In the genomic region with DNA sequence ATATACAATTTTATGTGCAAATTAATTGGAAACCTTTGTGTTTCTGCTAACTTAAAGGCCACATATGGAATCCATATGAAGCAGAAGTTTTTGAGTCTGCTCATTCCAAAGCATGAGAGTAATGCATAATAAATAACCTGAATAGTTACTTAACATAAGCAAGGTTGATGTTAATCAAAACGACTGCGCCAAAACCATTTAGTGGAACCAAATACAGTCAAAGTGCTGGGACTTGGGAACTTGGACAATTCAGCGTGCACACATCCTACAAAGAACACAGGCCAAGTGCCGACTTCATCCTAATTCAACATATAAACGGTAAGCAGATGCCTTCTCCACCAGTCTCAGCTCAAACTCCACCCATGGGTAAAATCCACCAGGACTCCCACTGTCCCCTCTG, we compare ENCODE assay signal across 17 cellular contexts. TPM values are rescaled to one million over a fixed set of nuclear protein-coding genes. Genes with fewer than 3 reads are reported as not detected.
DNase-seq lines count a peak whose midpoint lies in the region; ATAC-seq and TF ChIP-seq lines count a peak whose summit lies in the region.
"Had no signal": no experiment of that assay in that cellular context is flagged by ENCODE, and none has a peak within 500 bp of the region (broad histone marks: within the 10 kb centered on the region; RNA-seq: fewer than 3 reads in every experiment).

No MANE protein-coding gene starts in this region.

- H2AFZ ChIP-seq in neuronal stem cell (ENCODE audit: low read length) = no peak overlapping the region

- H3K4me1 ChIP-seq in CD8-positive, alpha-beta memory T cell (ENCODE audit: insufficient read depth, low read length) = peaks cover 39% of the 10 kb centered on the region
- H3K4me1 ChIP-seq in neuronal stem cell (ENCODE audit: control insufficient read depth in 2 of 2, insufficient read depth in 1 of 2, low read depth in 1 of 2, low read length in 2 of 2) = peaks cover 0 to 11% of the 10 kb centered on the region in 2 donors

- H3K9me3 ChIP-seq in CD8-positive, alpha-beta memory T cell (ENCODE audit: low read length) = no peaks in the 10 kb centered on the region
- H3K9me3 ChIP-seq in KOPT-K1 (ENCODE audit: insufficient read depth, low read length, poor library complexity, severe bottlenecking) = no peaks in the 10 kb centered on the region
- H3K9me3 ChIP-seq in neuronal stem cell (replicated peaks in 1 of 2; ENCODE audit: control insufficient read depth in 2 of 2, insufficient read depth in 1 of 2, low read depth in 1 of 2, low read length in 2 of 2) = no peaks in the 10 kb centered on the region
- H3K9me3 ChIP-seq: HAP-1 had no signal

- no peaks in the 10 kb centered on the region for H3K36me3 ChIP-seq in CD8-positive, alpha-beta memory T cell (ENCODE audit: insufficient read depth, low read length)
- no peaks in the 10 kb centered on the region for H3K36me3 ChIP-seq in KOPT-K1 (ENCODE audit: insufficient read depth, low read length)
- H3K36me3 ChIP-seq in neuronal stem cell (replicated peaks in 1 of 2; ENCODE audit: control insufficient read depth in 2 of 2, insufficient read depth in 2 of 2, low read length in 2 of 2) = no peaks in the 10 kb centered on the region
- H3K36me3 ChIP-seq: HAP-1 had no signal

- H4K91ac ChIP-seq in neuronal stem cell (ENCODE audit: low read depth, low read length, poor library complexity) = no peak overlapping the region

- H3K9ac ChIP-seq in neuronal stem cell (ENCODE audit: low read depth, low read length, poor library complexity) = no peak overlapping the region

- H3K4me3 Mint-ChIP-seq in CD8-positive, alpha-beta memory T cell = peak overlapping the region in 4 of 7 donors; percentile 7 to 28 (median 16)

- POLR2A ChIA-PET in CD8-positive, alpha-beta memory T cell (lab: Charles Lee) = no interaction called here
- POLR2A ChIA-PET in GM10248 (lab: Yijun Ruan, JAX) = no interaction called here

- no peak overlapping the region for H2BK15ac ChIP-seq in neuronal stem cell (ENCODE audit: low read length)

- H2BK120ac ChIP-seq in neuronal stem cell (ENCODE audit: low read depth, low read length) = no peak overlapping the region

- no peak overlapping the region for H3K4ac ChIP-seq in neuronal stem cell (ENCODE audit: low read length)

- H3K79me1 ChIP-seq in neuronal stem cell (ENCODE audit: low read depth, low read length) = no peaks in the 10 kb centered on the region

- H3K9me3 Mint-ChIP-seq in CD8-positive, alpha-beta memory T cell = no peaks in the 10 kb centered on the region

- no peak for ATAC-seq in HG02981 (IDR thresholded peaks at IDR 0.05; ENCODE audit: unreplicated experiment)
- ATAC-seq: Right ventricle myocardium inferior had no signal

- no CpG with 5 or more reads among the region's 5 CpGs for WGBS in neuronal stem cell (ENCODE audit: extremely low coverage in 2 of 2, insufficient read length in 2 of 2, insufficient replicate concordance in 1 of 2), 2 donors

- CTCF ChIA-PET in CD8-positive, alpha-beta memory T cell (lab: Charles Lee) = interaction anchor here (1.3 to 1.5 kb wide), 2 partner anchors 8 to 17 kb away, joined by 3 to 4 read pairs; a partner anchor contains a TSS
- CTCF ChIA-PET in GM10248 (lab: Yijun Ruan, JAX) = interaction anchor here (0.8 to 1.2 kb wide), 4 partner anchors 13 to 415 kb away, joined by 3 to 4 read pairs (median 3); no protein-coding TSS in a partner anchor

- H3K36me3 Mint-ChIP-seq in CD8-positive, alpha-beta memory T cell = peaks cover 0 to 2% (median 0%) of the 10 kb centered on the region in 3 donors

- no peaks in the 10 kb centered on the region for H3K27me3 Mint-ChIP-seq in CD8-positive, alpha-beta memory T cell

- no peak overlapping the region for H2AK5ac ChIP-seq in neuronal stem cell (ENCODE audit: low read depth, low read length)

- no peak overlapping the region for H3K27ac ChIP-seq in CD8-positive, alpha-beta memory T cell (ENCODE audit: low read depth, low read length)
- peak overlapping the region; percentile 23 for H3K27ac ChIP-seq in KOPT-K1 (ENCODE audit: low read depth, low read length, poor library complexity, severe bottlenecking)
- peak overlapping the region in 45 of 59 donors; percentile 4 to 93 (median 49) for H3K27ac ChIP-seq in dorsolateral prefrontal cortex
- peak overlapping the region; percentile 41 for H3K27ac ChIP-seq in neuronal stem cell (replicated peaks; ENCODE audit: low read length)
- H3K27ac ChIP-seq: HL-60 had no signal

- no peak overlapping the region for H3K4me3 ChIP-seq in CD8-positive, alpha-beta memory T cell (ENCODE audit: low read length)
- H3K4me3 ChIP-seq in dorsolateral prefrontal cortex = no peak overlapping the region
- H3K4me3 ChIP-seq in neuronal stem cell (ENCODE audit: low read length in 2 of 2) = no peak overlapping the region
- H3K4me3 ChIP-seq: HAP-1 had no signal

- H4K8ac ChIP-seq in neuronal stem cell (ENCODE audit: low read depth, low read length) = no peak overlapping the region

- no peak overlapping the region for H2BK12ac ChIP-seq in neuronal stem cell (ENCODE audit: low read length)

- peaks cover 59 to 84% (median 77%) of the 10 kb centered on the region in 3 donors for H3K4me1 Mint-ChIP-seq in CD8-positive, alpha-beta memory T cell

- TF ChIP-seq CTCF in dorsolateral prefrontal cortex (IDR thresholded peaks at IDR 0.05 in 54 of 56, conservative IDR thresholded peaks at IDR 0.05 in 2 of 56; ENCODE audit: low read depth in 1 of 56, partially characterized antibody in 56 of 56) (no peak), GM10248 (IDR thresholded peaks at IDR 0.05; ENCODE audit: control extremely low read depth, extremely low read depth, low read depth, missing control alignments) (no peak)

- no peak overlapping the region for H3K23ac ChIP-seq in neuronal stem cell (ENCODE audit: low read depth, low read length, poor library complexity)

- H3K14ac ChIP-seq in neuronal stem cell (ENCODE audit: low read length) = no peak overlapping the region

- H3K27ac Mint-ChIP-seq in CD8-positive, alpha-beta memory T cell = peak overlapping the region in 3 of 8 donors; percentile 3 to 58 (median 18)

- H3K27me3 ChIP-seq in CD8-positive, alpha-beta memory T cell (ENCODE audit: insufficient read depth, low read length, poor library complexity, severe bottlenecking) = no peaks in the 10 kb centered on the region
- H3K27me3 ChIP-seq in dorsolateral prefrontal cortex (no peaks in the 10 kb centered on the region), neuronal stem cell (ENCODE audit: control insufficient read depth in 3 of 3, insufficient read depth in 3 of 3, low read depth in 1 of 3, low read length in 3 of 3) (no peaks in the 10 kb centered on the region)

- no peak overlapping the region for H2BK5ac ChIP-seq in neuronal stem cell (ENCODE audit: low read length)

- H3K18ac ChIP-seq in neuronal stem cell (ENCODE audit: low read length) = no peak overlapping the region

- DNase-seq in CD8-positive, alpha-beta memory T cell = no peak
- DNase-seq in dorsolateral prefrontal cortex (no peak), neuronal stem cell (ENCODE audit: low spot score) (no peak), COLO829 (ENCODE audit: low spot score) (no peak), GM10248 (ENCODE audit: extremely low spot score) (no peak)
- DNase-seq in stimulated activated CD4-positive, alpha-beta T cell treated with anti-CD3 and anti-CD28 coated beads, Interleukin-4, amount 100 ng/mL, for 24 hours = no peak
- DNase-seq: C1 segment of cervical spinal cord, DND-41, GF-D8, KBM-7, NCI-H1092, NCI-H1694 treated with DMSO at 0.1 percent for 48 hours had no signal

- intact Hi-C loops in dorsolateral prefrontal cortex (cut with DNase I) = no loop called here

- no peak overlapping the region for H3K4me2 ChIP-seq in neuronal stem cell (ENCODE audit: insufficient read depth, low read length, poor library complexity, severe bottlenecking)

RNA-seq across cellular contexts. Expression of a gene that starts 17.0 kb away (rescaled TPM):
- total RNA-seq in CD8-positive, alpha-beta memory T cell = 10 to 100 TPM; 15.9 to 16.7 TPM
- 29.7 TPM for polyA plus RNA-seq in CD8-positive, alpha-beta memory T cell
- total RNA-seq in dorsolateral prefrontal cortex = 100 to 1,000 TPM in 86 of 120 experiments, 10 to 100 TPM in 34; 56.5 to 140 (median 109) TPM
- 21.5 TPM for polyA plus RNA-seq in neuronal stem cell (2013, experiment 1 of 2)
- polyA plus RNA-seq in neuronal stem cell (2013, experiment 2 of 2) = 22.8 TPM
